Comparison of ENCODE assay signal across 8 cellular contexts in genomic region chr20:57092112-57092899, GRCh38.
DNase-seq lines count a peak whose midpoint lies in the region; ATAC-seq and TF ChIP-seq lines count a peak whose summit lies in the region.

No MANE protein-coding gene starts in this region.

- peaks cover 6% of the 10 kb centered on the region; the same call in 1 of the 2 replicates for H3K4me1 ChIP-seq in OCI-LY3 (ENCODE audit: low read length)

- ATAC-seq in HG03139 (IDR thresholded peaks at IDR 0.05; ENCODE audit: unreplicated experiment) (peak; percentile 54), HG03025 (IDR thresholded peaks at IDR 0.05; ENCODE audit: low FRiP score, unreplicated experiment) (no peak)

- H3K4me3 ChIP-seq in OCI-LY3 (ENCODE audit: low read length), result peak overlapping the region; percentile 49

- no peaks in the 10 kb centered on the region for H3K79me2 ChIP-seq in OCI-LY3 (ENCODE audit: low read length)

- H3K36me3 ChIP-seq in OCI-LY3 (replicated peaks; ENCODE audit: low read depth, low read length), result no peaks in the 10 kb centered on the region

- peak overlapping the region; percentile 54; the same call in 1 of the 2 replicates for H2AFZ ChIP-seq in OCI-LY3 (ENCODE audit: low read depth, low read length)

- no peaks in the 10 kb centered on the region; the same call in 1 of the 2 replicates for H3K9me3 ChIP-seq in OCI-LY3 (ENCODE audit: insufficient read depth, low read length)

- TF ChIP-seq CTCF in OCI-LY3 (IDR thresholded peaks at IDR 0.05; ENCODE audit: low read depth, low read length), result peak; percentile 96

- DNase-seq in G401 (ENCODE audit: low spot score), result peak; percentile 33
- peak; percentile 59 for DNase-seq in activated T-cell treated with anti-CD3 and anti-CD28 coated beads, Interleukin-2, amount 50 U/mL, for 1 hour
- peak; percentile 6 for DNase-seq in fibroblast of the conjunctiva (ENCODE audit: low read depth)
- DNase-seq in occipital lobe (lab: John Stamatoyannopoulos, UW), result peak; percentile 48
- no peak for DNase-seq in NK-92 (lab: John Stamatoyannopoulos, UW; ENCODE audit: unreplicated experiment)

- H4K20me1 ChIP-seq in OCI-LY3 (ENCODE audit: insufficient read depth, low read length), result no peaks in the 10 kb centered on the region

- H3K27me3 ChIP-seq in OCI-LY3 (ENCODE audit: low read depth, low read length), result peaks cover 24% of the 10 kb centered on the region

- H3K4me2 ChIP-seq in OCI-LY3 (ENCODE audit: low read length), result peak overlapping the region; percentile 69

- no peak overlapping the region for H3K9ac ChIP-seq in OCI-LY3 (ENCODE audit: low read length)

- no peak overlapping the region for H3K27ac ChIP-seq in OCI-LY3 (ENCODE audit: low read length)

- in situ Hi-C loops in G401 (cut with HindIII; ENCODE audit: low sequenced_read_pairs), result no loop called here
